In the genomic region with DNA sequence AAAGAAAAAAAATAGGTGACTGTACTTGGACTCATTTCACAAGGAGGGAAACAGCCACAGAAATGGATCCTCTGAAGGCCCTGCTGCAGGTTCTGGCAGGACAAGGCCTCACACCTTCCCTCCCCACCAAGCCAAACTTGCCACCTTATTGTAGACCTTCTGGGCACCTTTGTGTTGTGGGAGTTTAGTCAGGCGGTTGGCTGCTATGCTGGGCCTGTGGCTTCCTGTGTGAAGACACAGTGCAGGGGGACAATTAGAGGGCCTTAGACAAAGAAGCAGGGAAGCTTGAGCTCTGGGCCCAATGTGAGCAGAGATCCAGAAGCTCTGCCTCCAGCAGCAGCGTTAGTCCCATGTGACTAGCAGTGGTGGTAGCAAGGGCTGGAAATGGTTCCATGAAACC, we compare ENCODE assay signal across 22 cellular contexts. TPM values are rescaled to one million over a fixed set of nuclear protein-coding genes. Genes with fewer than 3 reads are reported as not detected.
"Had no signal": no experiment of that assay in that cellular context is flagged by ENCODE, and none has a peak within 500 bp of the region (broad histone marks: within the 10 kb centered on the region; RNA-seq: fewer than 3 reads in every experiment).

No MANE protein-coding gene starts in this region.

- DNase-seq: activated B cell treated with CpG ODN at 0.5 μM for 24 hours; activated CD4-positive, alpha-beta T cell treated with anti-CD3 and anti-CD28 coated beads for 48 hours; activated effector memory CD4-positive, alpha-beta T cell treated with anti-CD3 and anti-CD28 coated beads, Interleukin-2, amount 50 U/mL, for 16 hours; activated T-cell treated with anti-CD3 and anti-CD28 coated beads, Interleukin-2, amount 50 U/mL, for 1 hour; amniotic stem cell; body of pancreas; caudate nucleus; esophagus squamous epithelium; midbrain; retina; stimulated activated CD4-positive, alpha-beta T cell treated with anti-CD3 and anti-CD28 coated beads, Interleukin-2, amount 100 ng/mL, for 48 hours; stimulated activated naive B cell treated with anti-CD40 and anti-IgM and Interleukin-4, amounts not matched to agents 10 μg/mL and 1 μg/mL and 100 μg/mL, for 72 hours; thyroid gland had no signal

- H3K4me3 Mint-ChIP-seq: activated B cell treated with CpG ODN at 0.5 μM for 24 hours; stimulated activated naive B cell treated with anti-CD40 and anti-IgM and Interleukin-4, amounts not matched to agents 10 μg/mL and 1 μg/mL and 100 μg/mL, for 72 hours had no signal

- H3K27me3 Mint-ChIP-seq: activated B cell treated with CpG ODN at 0.5 μM for 24 hours; stimulated activated naive B cell treated with anti-CD40 and anti-IgM and Interleukin-4, amounts not matched to agents 10 μg/mL and 1 μg/mL and 100 μg/mL, for 72 hours had no signal

- H3K9me3 Mint-ChIP-seq: activated B cell treated with CpG ODN at 0.5 μM for 24 hours; stimulated activated naive B cell treated with anti-CD40 and anti-IgM and Interleukin-4, amounts not matched to agents 10 μg/mL and 1 μg/mL and 100 μg/mL, for 72 hours had no signal

- H3K27me3 ChIP-seq: body of pancreas, esophagus squamous epithelium, hepatocyte, thyroid gland had no signal

- H3K27ac Mint-ChIP-seq: stimulated activated naive B cell treated with anti-CD40 and anti-IgM and Interleukin-4, amounts not matched to agents 10 μg/mL and 1 μg/mL and 100 μg/mL, for 72 hours had no signal

- H3K4me3 ChIP-seq: body of pancreas, coronary artery, esophagus squamous epithelium, hepatocyte, thyroid gland had no signal

- H3K27ac ChIP-seq: body of pancreas, coronary artery, esophagus squamous epithelium, hepatocyte, thyroid gland had no signal

- H3K9me3 ChIP-seq: body of pancreas, esophagus squamous epithelium, thyroid gland had no signal

- ATAC-seq: body of pancreas; left lobe of liver; SK-N-SH treated with all-trans-retinoic acid at 6 μM for 48 hours; stimulated activated naive B cell treated with anti-CD40 and anti-IgM and Interleukin-4, amounts not matched to agents 10 μg/mL and 1 μg/mL and 100 μg/mL, for 72 hours had no signal

RNA-seq across cellular contexts. Expression of gene CNIH2, which starts 5.4 kb away (rescaled TPM):
- total RNA-seq: glomerular endothelial cell, thyroid gland had no signal

RNA-seq across cellular contexts. Expression of gene TMEM151A, which starts 19.1 kb away (rescaled TPM):
- total RNA-seq: activated B cell treated with CpG ODN at 0.5 μM for 24 hours; activated CD8-positive, alpha-beta memory T cell treated with anti-CD3 and anti-CD28 coated beads for 36 hours; endothelial cell of umbilical vein; esophagus squamous epithelium; lung microvascular endothelial cell; T-helper 1 cell treated with Interleukin-12 subunit alpha and Interleukin-12 subunit beta and Interleukin-4 antibody, amounts not matched to agents 30 ng/mL and 1 ng/mL, for 36 hours had no signal
